ENCODE assay signal across 19 cellular contexts in the genomic region with DNA sequence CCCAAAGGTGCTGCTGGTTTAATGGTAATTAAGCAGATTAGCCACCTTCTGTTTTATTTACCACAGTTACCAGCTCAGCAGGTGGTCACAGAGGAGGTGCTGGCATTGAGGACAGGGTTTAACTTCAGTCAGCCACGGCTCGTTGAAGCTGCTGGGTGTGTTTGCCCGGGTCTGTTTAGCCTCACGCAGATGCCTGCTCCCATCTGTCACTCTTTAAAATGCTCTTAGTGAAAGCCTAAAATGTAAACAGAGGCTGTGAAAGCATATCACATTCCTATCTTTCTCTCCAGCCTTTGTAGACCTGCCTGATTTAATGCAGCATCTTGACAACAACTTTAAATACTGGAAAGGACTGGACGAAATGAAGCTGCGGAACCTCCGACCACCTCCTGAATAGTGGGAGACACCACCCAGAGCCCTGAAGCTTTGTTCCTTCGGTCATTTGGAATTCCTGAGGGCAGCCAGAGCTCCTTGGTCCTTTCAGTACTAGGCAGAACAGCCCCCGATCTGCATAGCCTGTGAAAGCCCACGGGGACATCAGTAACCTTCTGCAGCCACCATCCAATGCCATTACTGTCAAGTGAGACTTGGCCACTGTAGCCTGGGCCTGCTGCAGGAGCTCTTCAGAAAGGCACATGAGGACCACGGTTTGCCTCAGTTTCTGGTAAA.
DNase-seq lines count a peak whose midpoint lies in the region; ATAC-seq and TF ChIP-seq lines count a peak whose summit lies in the region.
"Had no signal": no experiment of that assay in that cellular context is flagged by ENCODE, and none has a peak within 500 bp of the region (broad histone marks: within the 10 kb centered on the region; RNA-seq: fewer than 3 reads in every experiment).

No MANE protein-coding gene starts in this region.

- WGBS in esophagus muscularis mucosa, result 67% methylated on average over 11 of the region's 11 CpGs

- H3K4me1 Mint-ChIP-seq in osteocyte (ENCODE audit: unreplicated experiment), result peaks cover 10% of the 10 kb centered on the region
- H3K4me1 Mint-ChIP-seq in T-helper 17 cell, result peaks cover 3% of the 10 kb centered on the region
- H3K4me1 Mint-ChIP-seq: activated CD4-positive, alpha-beta memory T cell treated with anti-CD3 and anti-CD28 coated beads, Interleukin-2, amount 10 ng/mL, durations not matched to agents 7 days and 5 days had no signal

- H3K4me3 ChIP-seq in esophagus muscularis mucosa, result no peak overlapping the region
- no peak overlapping the region for H3K4me3 ChIP-seq in A673 (ENCODE audit: low read depth, low read length, poor library complexity, severe bottlenecking)
- H3K4me3 ChIP-seq: left lung, SJSA1, spleen had no signal

- H3K4me3 Mint-ChIP-seq in osteocyte (ENCODE audit: unreplicated experiment), result no peak overlapping the region
- H3K4me3 Mint-ChIP-seq in T-helper 17 cell, result no peak overlapping the region
- H3K4me3 Mint-ChIP-seq: activated CD4-positive, alpha-beta memory T cell treated with anti-CD3 and anti-CD28 coated beads, Interleukin-2, amount 10 ng/mL, durations not matched to agents 7 days and 5 days; activated naive CD8-positive, alpha-beta T cell treated with anti-CD3 and anti-CD28 coated beads, Interleukin-2, amount 10 ng/mL, durations not matched to agents 7 days and 5 days; activated T-cell treated with anti-CD3 and anti-CD28 coated beads, Interleukin-2, amount 50 U/mL, for 72 hours; CD8-positive, alpha-beta T cell had no signal

- POLR2A ChIA-PET in A673 (lab: Charles Lee; ENCODE audit: low non-redundant PET), result no interaction called here

- no peaks in the 10 kb centered on the region for H3K4me1 ChIP-seq in esophagus muscularis mucosa
- H3K4me1 ChIP-seq in A673 (ENCODE audit: insufficient read depth, low read length, poor library complexity, severe bottlenecking), result peaks cover 10% of the 10 kb centered on the region
- H3K4me1 ChIP-seq: left lung, spleen had no signal

- intact Hi-C loops in esophagus muscularis mucosa (cut with DNase I), result no loop called here
- intact Hi-C loops in A673 (cut with micrococcal nuclease; ENCODE audit: unreplicated experiment), result no loop called here

- H3K27me3 Mint-ChIP-seq in osteocyte (ENCODE audit: unreplicated experiment) (no peaks in the 10 kb centered on the region), T-helper 17 cell (no peaks in the 10 kb centered on the region)
- H3K27me3 Mint-ChIP-seq: activated CD4-positive, alpha-beta memory T cell treated with anti-CD3 and anti-CD28 coated beads, Interleukin-2, amount 10 ng/mL, durations not matched to agents 7 days and 5 days; activated naive CD8-positive, alpha-beta T cell treated with anti-CD3 and anti-CD28 coated beads, Interleukin-2, amount 10 ng/mL, durations not matched to agents 7 days and 5 days had no signal

- BruUV-seq in A673 (replicated peaks; lab: Mats Ljungman, UMichigan), result no TSS peak

- TF ChIP-seq EP300 in esophagus muscularis mucosa (IDR thresholded peaks at IDR 0.05), result no peak

- no peaks in the 10 kb centered on the region for H3K27me3 ChIP-seq in esophagus muscularis mucosa
- H3K27me3 ChIP-seq in A673 (replicated peaks; ENCODE audit: insufficient read depth, low read depth, low read length, poor library complexity), result no peaks in the 10 kb centered on the region
- H3K27me3 ChIP-seq: left lung, SJSA1, spleen had no signal

- TF ChIP-seq CTCF in esophagus muscularis mucosa (IDR thresholded peaks at IDR 0.05) (no peak), osteocyte (IDR thresholded peaks at IDR 0.05) (no peak), A673 (conservative IDR thresholded peaks at IDR 0.05; ENCODE audit: low read depth, low read length) (no peak)

- H3K36me3 ChIP-seq in esophagus muscularis mucosa (peaks cover 23 to 77% (median 59%) of the 10 kb centered on the region in 4 donors), A673 (ENCODE audit: insufficient read depth, low read length, poor library complexity, severe bottlenecking) (peaks cover 41% of the 10 kb centered on the region)

- TF ChIP-seq POLR2A in esophagus muscularis mucosa (IDR thresholded peaks at IDR 0.05; ENCODE audit: low read depth), result no peak

- H3K9me3 Mint-ChIP-seq in osteocyte (ENCODE audit: unreplicated experiment), result no peaks in the 10 kb centered on the region
- H3K9me3 Mint-ChIP-seq: CD8-positive, alpha-beta T cell had no signal

- H3K27ac Mint-ChIP-seq in osteocyte (ENCODE audit: unreplicated experiment) (no peak overlapping the region), T-helper 17 cell (no peak overlapping the region)
- H3K27ac Mint-ChIP-seq: activated CD4-positive, alpha-beta memory T cell treated with anti-CD3 and anti-CD28 coated beads, Interleukin-2, amount 10 ng/mL, durations not matched to agents 7 days and 5 days; activated T-cell treated with anti-CD3 and anti-CD28 coated beads, Interleukin-2, amount 50 U/mL, for 72 hours; CD8-positive, alpha-beta T cell had no signal

- H3K9me3 ChIP-seq in esophagus muscularis mucosa, result no peaks in the 10 kb centered on the region
- no peaks in the 10 kb centered on the region for H3K9me3 ChIP-seq in T-helper 17 cell (ENCODE audit: control insufficient read depth, low read length, poor library complexity, severe bottlenecking)
- H3K9me3 ChIP-seq in A673 (ENCODE audit: low read depth, low read length, poor library complexity, severe bottlenecking), result no peaks in the 10 kb centered on the region
- H3K9me3 ChIP-seq: left lung, SJSA1, spleen had no signal

- ATAC-seq in T-helper 17 cell, result no peak
- no peak for ATAC-seq in HG02610 (IDR thresholded peaks at IDR 0.05; ENCODE audit: unreplicated experiment)
- ATAC-seq: activated T-cell treated with anti-CD3 and anti-CD28 coated beads, Interleukin-2, amount 50 U/mL, for 72 hours; CD8-positive, alpha-beta T cell; left lung had no signal

- H3K27ac ChIP-seq in esophagus muscularis mucosa (replicated peaks in 1 of 4), result no peak overlapping the region
- no peak overlapping the region for H3K27ac ChIP-seq in A673 (ENCODE audit: low read depth, low read length, poor library complexity, severe bottlenecking)
- H3K27ac ChIP-seq: left lung, SJSA1, spleen had no signal

- peak; percentile 29 for DNase-seq in COR-L47 (lab: John Stamatoyannopoulos, UW)
- peak; percentile 78 for DNase-seq in NCI-H128 (lab: John Stamatoyannopoulos, UW; ENCODE audit: unreplicated experiment)
- DNase-seq in NCI-H446 (lab: John Stamatoyannopoulos, UW), result peak; percentile 8 to 66
- DNase-seq in esophagus muscularis mucosa (ENCODE audit: extremely low spot score), result peak; percentile 50
- no peak for DNase-seq in osteocyte (ENCODE audit: extremely low spot score, unreplicated experiment)
- no peak for DNase-seq in T-helper 17 cell
- no peak for DNase-seq in A673 (ENCODE audit: low spot score)
- DNase-seq: ACHN; activated CD4-positive, alpha-beta memory T cell treated with anti-CD3 and anti-CD28 coated beads, Interleukin-2, amount 10 ng/mL, durations not matched to agents 7 days and 5 days; activated naive CD8-positive, alpha-beta T cell treated with anti-CD3 and anti-CD28 coated beads, Interleukin-2, amount 10 ng/mL, durations not matched to agents 7 days and 5 days; activated T-cell treated with anti-CD3 and anti-CD28 coated beads, Interleukin-2, amount 50 U/mL, for 72 hours; left lung; NCI-H1105 treated with DMSO at 0.1 percent for 48 hours; posterior cingulate gyrus; spleen; stimulated activated naive CD4-positive, alpha-beta T cell treated with Interleukin-2 at 50 U/mL for 16 hours had no signal

- CTCF ChIA-PET in A673 (lab: Charles Lee), result no interaction called here

- peaks cover 27% of the 10 kb centered on the region for H3K36me3 Mint-ChIP-seq in osteocyte (ENCODE audit: unreplicated experiment)
- H3K36me3 Mint-ChIP-seq in T-helper 17 cell (ENCODE audit: low read depth), result peaks cover 5% of the 10 kb centered on the region

Comparison
In these comparisons a context has a peak if more than half of its experiments do, and no peak if none do; other contexts are left out.
1. DNase-seq: peak in COR-L47 (single experiment), NCI-H128 (single experiment), NCI-H446 (2 of 2) and esophagus muscularis mucosa (single experiment); none in osteocyte (single experiment), T-helper 17 cell (0 of 3) and A673 (single experiment).